25 cellular contexts compared by ENCODE assay signal in genomic region chr2:239965318-239965717, GRCh38. TPM values are rescaled to one million over a fixed set of nuclear protein-coding genes. Genes with fewer than 3 reads are reported as not detected.
DNase-seq lines count a peak whose midpoint lies in the region; ATAC-seq and TF ChIP-seq lines count a peak whose summit lies in the region.
"Had no signal": no experiment of that assay in that cellular context is flagged by ENCODE, and none has a peak within 500 bp of the region (broad histone marks: within the 10 kb centered on the region; RNA-seq: fewer than 3 reads in every experiment).

No MANE protein-coding gene starts in this region.

- 92 to 94% methylated on average over 20 of the region's 20 CpGs for WGBS in heart right ventricle, 2 donors
- WGBS in esophagus squamous epithelium, 2 donors: 84 to 94% methylated on average over 20 of the region's 20 CpGs

- intact Hi-C loops in Right ventricle myocardium inferior (cut with DNase I) (no loop called here), heart right ventricle (cut with DNase I) (no loop called here), esophagus squamous epithelium (cut with DNase I) (no loop called here), posterior vena cava (cut with DNase I) (no loop called here)

- H3K27ac ChIP-seq in heart right ventricle (no peak overlapping the region), esophagus squamous epithelium (peak overlapping the region in 3 of 4 donors; percentile 68 to 81 (median 71))
- H3K27ac ChIP-seq: GM23248, SJSA1 had no signal

- no peak overlapping the region for H3K27ac Mint-ChIP-seq in activated naive CD4-positive, alpha-beta T cell treated with anti-CD3 and anti-CD28 coated beads, Interleukin-2, amount 50 U/mL, for 72 hours
- no peak overlapping the region for H3K27ac Mint-ChIP-seq in T-helper 2 cell treated with Interferon-gamma antibody and Interleukin-4, amounts not matched to agents 5 μg/mL and 100 μg/mL, for 36 hours
- H3K27ac Mint-ChIP-seq: CD8-positive, alpha-beta T cell had no signal

- H3K36me3 ChIP-seq in heart right ventricle (peaks cover 0 to 93% (median 34%) of the 10 kb centered on the region in 9 donors), esophagus squamous epithelium (peaks cover 9 to 86% (median 14%) of the 10 kb centered on the region in 3 donors)

- H3K4me1 ChIP-seq in heart right ventricle (peaks cover 0 to 5% (median 0%) of the 10 kb centered on the region in 9 donors), esophagus squamous epithelium (peaks cover 0 to 24% (median 20%) of the 10 kb centered on the region in 3 donors)
- H3K4me1 ChIP-seq: SJSA1 had no signal

- TF ChIP-seq POLR2A in esophagus squamous epithelium (IDR thresholded peaks at IDR 0.05): no peak

- H3K4me1 Mint-ChIP-seq in T-helper 2 cell treated with Interferon-gamma antibody and Interleukin-4, amounts not matched to agents 5 μg/mL and 100 μg/mL, for 36 hours (ENCODE audit: low read depth): peaks cover 2% of the 10 kb centered on the region

- ATAC-seq in Right ventricle myocardium inferior: no peak
- no peak for ATAC-seq in heart right ventricle
- no peak for ATAC-seq in activated naive CD4-positive, alpha-beta T cell treated with anti-CD3 and anti-CD28 coated beads, Interleukin-2, amount 50 U/mL, for 72 hours
- ATAC-seq: CD8-positive, alpha-beta T cell; HCT116 had no signal

- no peaks in the 10 kb centered on the region for H3K27me3 Mint-ChIP-seq in T-helper 2 cell treated with Interferon-gamma antibody and Interleukin-4, amounts not matched to agents 5 μg/mL and 100 μg/mL, for 36 hours (ENCODE audit: low read depth)

- peaks cover 20 to 24% of the 10 kb centered on the region in 2 donors for H3K36me3 Mint-ChIP-seq in activated naive CD4-positive, alpha-beta T cell treated with anti-CD3 and anti-CD28 coated beads, Interleukin-2, amount 50 U/mL, for 72 hours
- peaks cover 28% of the 10 kb centered on the region for H3K36me3 Mint-ChIP-seq in T-helper 2 cell treated with Interferon-gamma antibody and Interleukin-4, amounts not matched to agents 5 μg/mL and 100 μg/mL, for 36 hours (ENCODE audit: low read depth)

- H3K4me3 ChIP-seq in heart right ventricle: no peak overlapping the region
- H3K4me3 ChIP-seq in esophagus squamous epithelium: no peak overlapping the region
- H3K4me3 ChIP-seq: GM23248, SJSA1 had no signal

- H3K9me3 Mint-ChIP-seq in activated naive CD4-positive, alpha-beta T cell treated with anti-CD3 and anti-CD28 coated beads, Interleukin-2, amount 50 U/mL, for 72 hours: peaks cover 3% of the 10 kb centered on the region in 2 donors
- H3K9me3 Mint-ChIP-seq in T-helper 2 cell treated with Interferon-gamma antibody and Interleukin-4, amounts not matched to agents 5 μg/mL and 100 μg/mL, for 36 hours: peaks cover 14% of the 10 kb centered on the region

- TF ChIP-seq CTCF in heart right ventricle (IDR thresholded peaks at IDR 0.05): no peak
- no peak for TF ChIP-seq CTCF in esophagus squamous epithelium (IDR thresholded peaks at IDR 0.05)

- H3K9me3 ChIP-seq in heart right ventricle: peaks cover 0 to 13% (median 9%) of the 10 kb centered on the region in 11 donors
- H3K9me3 ChIP-seq in esophagus squamous epithelium: peaks cover 0 to 14% (median 11%) of the 10 kb centered on the region in 3 donors

- H3K4me3 Mint-ChIP-seq in T-helper 2 cell treated with Interferon-gamma antibody and Interleukin-4, amounts not matched to agents 5 μg/mL and 100 μg/mL, for 36 hours: no peak overlapping the region
- H3K4me3 Mint-ChIP-seq: CD8-positive, alpha-beta T cell had no signal

- DNase-seq in Right ventricle myocardium inferior (ENCODE audit: missing footprints): peak; percentile 43
- DNase-seq in heart right ventricle: no peak
- no peak for DNase-seq in esophagus squamous epithelium (lab: John Stamatoyannopoulos, UW)
- DNase-seq in posterior vena cava (ENCODE audit: low spot score): peak; percentile 79
- no peak for DNase-seq in anterior cingulate cortex (lab: John Stamatoyannopoulos, UW)
- DNase-seq in activated naive CD4-positive, alpha-beta T cell treated with anti-CD3 and anti-CD28 coated beads, Interleukin-2, amount 50 U/mL, for 72 hours (ENCODE audit: low spot score in 2 of 2): no peak
- no peak for DNase-seq in NCI-H510A treated with DMSO at 0.1 percent for 48 hours (lab: John Stamatoyannopoulos, UW)
- no peak for DNase-seq in T-helper 2 cell treated with Interferon-gamma antibody and Interleukin-4, amounts not matched to agents 5 μg/mL and 100 μg/mL, for 36 hours (ENCODE audit: low spot score)
- DNase-seq: 8988T; AML-193; C1 segment of cervical spinal cord; CD8-positive, alpha-beta T cell; DND-41; KBM-7; MM.1S; NCI-H1092; NCI-H1436; NCI-H187 treated with DMSO at 0.1 percent for 48 hours; NCI-H226; NCI-H524; NCI-H774; NK-92 treated with Interleukin-12 subunit alpha and Interleukin-12 subunit beta, amount 100 ng/mL, for 24 hours had no signal

- H3K27me3 ChIP-seq in heart right ventricle (no peaks in the 10 kb centered on the region), esophagus squamous epithelium (no peaks in the 10 kb centered on the region)
- H3K27me3 ChIP-seq: SJSA1 had no signal

RNA-seq across cellular contexts. Expression of gene NDUFA10, which starts 59.8 kb away (rescaled TPM):
- 422 TPM for total RNA-seq in Right ventricle myocardium inferior
- 100 to 1,000 TPM; 283 to 462 (median 383) TPM for total RNA-seq in heart right ventricle
- 100 to 1,000 TPM; 172 to 186 TPM for polyA plus RNA-seq in heart right ventricle
- total RNA-seq in esophagus squamous epithelium: 100 to 1,000 TPM in 2 of 4 donors, 10 to 100 TPM in 2; 62.4 to 259 (median 104) TPM
- total RNA-seq in posterior vena cava: 10 to 100 TPM; 63.9 to 70.1 TPM
- total RNA-seq in activated naive CD4-positive, alpha-beta T cell treated with anti-CD3 and anti-CD28 coated beads, Interleukin-2, amount 50 U/mL, for 72 hours: 100 to 1,000 TPM; 131 to 152 TPM

Comparison
In these comparisons a context has a peak if more than half of its experiments do, and no peak if none do; other contexts are left out.
1. DNase-seq: peak in Right ventricle myocardium inferior (single experiment) and posterior vena cava (single experiment); none in heart right ventricle (0 of 2), esophagus squamous epithelium (single experiment), anterior cingulate cortex (0 of 58), activated naive CD4-positive, alpha-beta T cell treated with anti-CD3 and anti-CD28 coated beads, Interleukin-2, amount 50 U/mL, for 72 hours (0 of 2), NCI-H510A treated with DMSO at 0.1 percent for 48 hours (single experiment) and T-helper 2 cell treated with Interferon-gamma antibody and Interleukin-4, amounts not matched to agents 5 μg/mL and 100 μg/mL, for 36 hours (single experiment).
2. H3K27ac ChIP-seq: peak in esophagus squamous epithelium (3 of 4); none in heart right ventricle (0 of 10).